In genomic region chr6:82385546-82385945, GRCh38 we compare ENCODE assay signal across 17 cellular contexts. TPM values are rescaled to one million over a fixed set of nuclear protein-coding genes. Genes with fewer than 3 reads are reported as not detected.
A peak's percentile ranks its signal among the peaks of the same experiment; 100 is the strongest.
DNase-seq lines count a peak whose midpoint lies in the region; ATAC-seq and TF ChIP-seq lines count a peak whose summit lies in the region.
"Had no signal": no experiment of that assay in that cellular context is flagged by ENCODE, and none has a peak within 500 bp of the region (broad histone marks: within the 10 kb centered on the region; RNA-seq: fewer than 3 reads in every experiment).

No MANE protein-coding gene starts in this region.

- POLR2A ChIA-PET in PC-9 (lab: Charles Lee; ENCODE audit: unreplicated experiment): interaction anchor here (0.6 kb wide), 1 partner anchor 14 kb away, joined by 3 read pairs; no protein-coding TSS in a partner anchor

- H3K36me3 ChIP-seq in PC-9 (ENCODE audit: low read depth) (no peaks in the 10 kb centered on the region), hepatocyte (replicated peaks; ENCODE audit: insufficient read depth, low read depth) (no peaks in the 10 kb centered on the region)
- H3K36me3 ChIP-seq: HAP-1, Peyer's patch had no signal

- H3K4me3 ChIP-seq in PC-9 (no peak overlapping the region), hepatocyte (no peak overlapping the region)
- H3K4me3 ChIP-seq: HAP-1, K562, Peyer's patch had no signal

- no peaks in the 10 kb centered on the region for H3K9me2 ChIP-seq in PC-9 (ENCODE audit: insufficient read depth)
- no peaks in the 10 kb centered on the region for H3K9me2 ChIP-seq in hepatocyte (replicated peaks; ENCODE audit: insufficient read depth)

- H3K4me1 Mint-ChIP-seq in stimulated activated memory B cell treated with anti-CD40 and anti-IgM and Interleukin-4, amounts not matched to agents 10 μg/mL and 1 μg/mL and 100 μg/mL, for 72 hours: no peaks in the 10 kb centered on the region

- BruUV-seq in PC-9 (replicated peaks; lab: Mats Ljungman, UMichigan): no TSS peak

- no peaks in the 10 kb centered on the region for H3K27me3 ChIP-seq in PC-9 (ENCODE audit: insufficient read depth, low read depth)
- no peaks in the 10 kb centered on the region for H3K27me3 ChIP-seq in foreskin keratinocyte
- H3K27me3 ChIP-seq in hepatocyte: no peaks in the 10 kb centered on the region
- H3K27me3 ChIP-seq: Peyer's patch had no signal

- H2AFZ ChIP-seq in PC-9: no peak overlapping the region
- H2AFZ ChIP-seq in hepatocyte: no peak overlapping the region

- H3K79me2 ChIP-seq in PC-9 (ENCODE audit: low read depth) (no peaks in the 10 kb centered on the region), hepatocyte (no peaks in the 10 kb centered on the region)

- H4K20me1 ChIP-seq in PC-9 (ENCODE audit: insufficient read depth): no peaks in the 10 kb centered on the region
- H4K20me1 ChIP-seq in hepatocyte (ENCODE audit: insufficient read depth, poor library complexity, severe bottlenecking): no peaks in the 10 kb centered on the region

- no peak overlapping the region for H3K4me3 Mint-ChIP-seq in stimulated activated memory B cell treated with anti-CD40 and anti-IgM and Interleukin-4, amounts not matched to agents 10 μg/mL and 1 μg/mL and 100 μg/mL, for 72 hours

- H3K36me3 Mint-ChIP-seq in stimulated activated memory B cell treated with anti-CD40 and anti-IgM and Interleukin-4, amounts not matched to agents 10 μg/mL and 1 μg/mL and 100 μg/mL, for 72 hours: no peaks in the 10 kb centered on the region

- DNase-seq in PC-9 (no peak), foreskin keratinocyte (no peak), hepatocyte (ENCODE audit: low spot score) (no peak), posterior vena cava (ENCODE audit: low spot score) (no peak)
- DNase-seq: ACHN, MV-4-11, NCI-H187, NCI-H524 treated with DMSO at 0.1 percent for 48 hours, Peyer's patch, SW 1271 had no signal

- H3K4me2 ChIP-seq in PC-9 (peak overlapping the region; percentile 51), hepatocyte (no peak overlapping the region)

- H3K27me3 Mint-ChIP-seq in stimulated activated memory B cell treated with anti-CD40 and anti-IgM and Interleukin-4, amounts not matched to agents 10 μg/mL and 1 μg/mL and 100 μg/mL, for 72 hours: no peaks in the 10 kb centered on the region

- WGBS in hepatocyte (ENCODE audit: low lambda C conversion rate, missing lambda C conversion rate): 60% methylated on average over 2 of the region's 2 CpGs

- TF ChIP-seq CTCF in PC-9 (conservative IDR thresholded peaks at IDR 0.05): no peak
- TF ChIP-seq CTCF in foreskin keratinocyte (conservative IDR thresholded peaks at IDR 0.05): no peak
- no peak for TF ChIP-seq CTCF in hepatocyte (IDR thresholded peaks at IDR 0.05; ENCODE audit: poor library complexity)

- ATAC-seq in HG02798 (IDR thresholded peaks at IDR 0.05; ENCODE audit: poor library complexity, unreplicated experiment): peak; percentile 2
- ATAC-seq in foreskin keratinocyte: peak; percentile 57
- ATAC-seq in stimulated activated memory B cell treated with anti-CD40 and anti-IgM and Interleukin-4, amounts not matched to agents 10 μg/mL and 1 μg/mL and 100 μg/mL, for 72 hours: peak; percentile 8
- ATAC-seq in GM19351 (IDR thresholded peaks at IDR 0.05; ENCODE audit: unreplicated experiment): no peak
- ATAC-seq: K562, Right ventricle myocardium inferior had no signal

- H3K27ac Mint-ChIP-seq in stimulated activated memory B cell treated with anti-CD40 and anti-IgM and Interleukin-4, amounts not matched to agents 10 μg/mL and 1 μg/mL and 100 μg/mL, for 72 hours: no peak overlapping the region

- H3K27ac ChIP-seq in PC-9: peak overlapping the region; percentile 39
- H3K27ac ChIP-seq in foreskin keratinocyte: no peak overlapping the region
- no peak overlapping the region for H3K27ac ChIP-seq in hepatocyte
- H3K27ac ChIP-seq: C4-2B, Peyer's patch had no signal

- peaks cover 10% of the 10 kb centered on the region; the same call in 1 of the 2 replicates for H3F3A ChIP-seq in PC-9 (ENCODE audit: insufficient read depth, low read depth)

- H3K4me1 ChIP-seq in PC-9 (replicated peaks; ENCODE audit: insufficient read depth) (peaks cover 25% of the 10 kb centered on the region), foreskin keratinocyte (peaks cover 11% of the 10 kb centered on the region), hepatocyte (ENCODE audit: insufficient read depth) (no peaks in the 10 kb centered on the region)
- H3K4me1 ChIP-seq: Peyer's patch had no signal

- H3K9me3 ChIP-seq in PC-9 (ENCODE audit: insufficient read depth, low read depth) (no peaks in the 10 kb centered on the region), hepatocyte (ENCODE audit: low read depth) (no peaks in the 10 kb centered on the region)
- H3K9me3 ChIP-seq: HAP-1, Peyer's patch had no signal

- no peaks in the 10 kb centered on the region for H3K9me3 Mint-ChIP-seq in stimulated activated memory B cell treated with anti-CD40 and anti-IgM and Interleukin-4, amounts not matched to agents 10 μg/mL and 1 μg/mL and 100 μg/mL, for 72 hours

- CTCF ChIA-PET in PC-9 (lab: Charles Lee): no interaction called here

- intact Hi-C loops in PC-9 (cut with micrococcal nuclease; ENCODE audit: unreplicated experiment): no loop called here
- intact Hi-C loops in posterior vena cava (cut with DNase I): no loop called here

RNA-seq across cellular contexts. Expression of gene TPBG, which starts 21.9 kb away (rescaled TPM):
- total RNA-seq in PC-9 (2021): 42.5 and 44.6 TPM in 2 replicates
- 46.7 and 49.5 TPM in 2 replicates for total RNA-seq in foreskin keratinocyte
- 37.5 and 42.0 TPM in 2 replicates for polyA plus RNA-seq in foreskin keratinocyte
- 24.8 and 32.0 TPM in 2 replicates for total RNA-seq in hepatocyte
- polyA plus RNA-seq in hepatocyte: 30.3 and 36.6 TPM in 2 replicates
- 10 to 100 TPM; 15.2 to 22.1 TPM for total RNA-seq in posterior vena cava
